ENCODE assay signal across 18 cellular contexts in the genomic region with DNA sequence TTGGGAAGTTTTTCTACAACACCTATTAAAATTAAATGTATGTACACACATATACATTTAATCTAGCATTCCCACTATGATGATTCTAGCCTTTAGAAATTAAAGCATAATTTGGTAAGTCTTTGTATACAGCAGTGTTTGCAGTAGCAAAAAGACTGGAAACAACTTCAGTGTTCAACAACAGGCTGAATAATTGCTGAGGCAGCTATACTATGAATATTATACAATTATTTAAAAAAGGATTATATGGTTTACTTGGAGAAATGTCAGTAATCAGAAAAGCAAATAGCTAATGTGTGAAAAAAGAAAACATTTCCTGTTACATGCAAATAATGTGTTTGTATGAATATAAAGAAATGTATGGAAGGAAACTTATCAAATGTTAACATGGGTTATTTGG. TPM values are rescaled to one million over a fixed set of nuclear protein-coding genes. Genes with fewer than 3 reads are reported as not detected.
DNase-seq lines count a peak whose midpoint lies in the region; ATAC-seq and TF ChIP-seq lines count a peak whose summit lies in the region.
"Had no signal": no experiment of that assay in that cellular context is flagged by ENCODE, and none has a peak within 500 bp of the region (broad histone marks: within the 10 kb centered on the region; RNA-seq: fewer than 3 reads in every experiment).

No MANE protein-coding gene starts in this region.

- peak overlapping the region; percentile 64 for H3K4me3 Mint-ChIP-seq in activated naive CD8-positive, alpha-beta T cell
- H3K4me3 Mint-ChIP-seq in activated naive CD8-positive, alpha-beta T cell treated with anti-CD3 and anti-CD28 coated beads, Interleukin-2, amount 50 U/mL, for 24 hours, result no peak overlapping the region
- H3K4me3 Mint-ChIP-seq in activated CD8-positive, alpha-beta T cell treated with anti-CD3 and anti-CD28 coated beads for 36 hours, result peak overlapping the region; percentile 93
- peak overlapping the region; percentile 32 for H3K4me3 Mint-ChIP-seq in memory B cell
- H3K4me3 Mint-ChIP-seq in stimulated activated effector memory CD8-positive, alpha-beta T cell treated with anti-CD3 and anti-CD28 coated beads, Interleukin-12 subunit alpha, Interleukin-12 subunit beta, amount 100 ng/mL, for 72 hours, result peak overlapping the region; percentile 96

- POLR2A ChIA-PET in activated CD8-positive, alpha-beta T cell treated with anti-CD3 and anti-CD28 coated beads for 36 hours (lab: Charles Lee), result no interaction called here

- H3K27ac Mint-ChIP-seq in activated naive CD8-positive, alpha-beta T cell, result no peak overlapping the region
- H3K27ac Mint-ChIP-seq in activated naive CD8-positive, alpha-beta T cell treated with anti-CD3 and anti-CD28 coated beads, Interleukin-2, amount 50 U/mL, for 24 hours, result no peak overlapping the region
- no peak overlapping the region for H3K27ac Mint-ChIP-seq in activated CD8-positive, alpha-beta T cell treated with anti-CD3 and anti-CD28 coated beads for 36 hours
- H3K27ac Mint-ChIP-seq in memory B cell, result no peak overlapping the region
- no peak overlapping the region for H3K27ac Mint-ChIP-seq in stimulated activated effector memory CD8-positive, alpha-beta T cell treated with anti-CD3 and anti-CD28 coated beads, Interleukin-12 subunit alpha, Interleukin-12 subunit beta, amount 100 ng/mL, for 72 hours
- H3K27ac Mint-ChIP-seq: activated naive CD4-positive, alpha-beta T cell treated with anti-CD3 and anti-CD28 coated beads, Interleukin-2, amount 50 U/mL, for 72 hours; H9 had no signal

- H3K27me3 Mint-ChIP-seq in activated naive CD8-positive, alpha-beta T cell, result peaks cover 2% of the 10 kb centered on the region
- H3K27me3 Mint-ChIP-seq in activated naive CD8-positive, alpha-beta T cell treated with anti-CD3 and anti-CD28 coated beads, Interleukin-2, amount 50 U/mL, for 24 hours, result no peaks in the 10 kb centered on the region
- H3K27me3 Mint-ChIP-seq in activated CD8-positive, alpha-beta T cell treated with anti-CD3 and anti-CD28 coated beads for 36 hours, result no peaks in the 10 kb centered on the region
- H3K27me3 Mint-ChIP-seq in memory B cell, result no peaks in the 10 kb centered on the region

- ATAC-seq in activated naive CD8-positive, alpha-beta T cell treated with anti-CD3 and anti-CD28 coated beads, Interleukin-2, amount 50 U/mL, for 24 hours, result no peak
- no peak for ATAC-seq in activated CD8-positive, alpha-beta T cell treated with anti-CD3 and anti-CD28 coated beads for 36 hours
- no peak for ATAC-seq in memory B cell (ENCODE audit: low read depth)
- no peak for ATAC-seq in stimulated activated effector memory CD8-positive, alpha-beta T cell treated with anti-CD3 and anti-CD28 coated beads, Interleukin-12 subunit alpha, Interleukin-12 subunit beta, amount 100 ng/mL, for 72 hours
- ATAC-seq: activated naive CD4-positive, alpha-beta T cell treated with anti-CD3 and anti-CD28 coated beads, Interleukin-2, amount 50 U/mL, for 72 hours had no signal

- H3K4me1 Mint-ChIP-seq in activated naive CD8-positive, alpha-beta T cell (ENCODE audit: low read depth), result peaks cover 29% of the 10 kb centered on the region
- peaks cover 28% of the 10 kb centered on the region for H3K4me1 Mint-ChIP-seq in activated naive CD8-positive, alpha-beta T cell treated with anti-CD3 and anti-CD28 coated beads, Interleukin-2, amount 50 U/mL, for 24 hours
- peaks cover 20% of the 10 kb centered on the region for H3K4me1 Mint-ChIP-seq in activated CD8-positive, alpha-beta T cell treated with anti-CD3 and anti-CD28 coated beads for 36 hours (ENCODE audit: low read depth)
- peaks cover 19% of the 10 kb centered on the region for H3K4me1 Mint-ChIP-seq in memory B cell
- H3K4me1 Mint-ChIP-seq in stimulated activated effector memory CD8-positive, alpha-beta T cell treated with anti-CD3 and anti-CD28 coated beads, Interleukin-12 subunit alpha, Interleukin-12 subunit beta, amount 100 ng/mL, for 72 hours, result peaks cover 16% of the 10 kb centered on the region

- no peak for DNase-seq in activated naive CD8-positive, alpha-beta T cell treated with anti-CD3 and anti-CD28 coated beads, Interleukin-2, amount 50 U/mL, for 24 hours
- DNase-seq in activated CD8-positive, alpha-beta T cell treated with anti-CD3 and anti-CD28 coated beads for 36 hours, result no peak
- no peak for DNase-seq in memory B cell (ENCODE audit: low spot score in 2 of 2)
- no peak for DNase-seq in stimulated activated effector memory CD8-positive, alpha-beta T cell treated with anti-CD3 and anti-CD28 coated beads, Interleukin-12 subunit alpha, Interleukin-12 subunit beta, amount 100 ng/mL, for 72 hours (ENCODE audit: low spot score in 2 of 2)
- DNase-seq in NCI-H774 (lab: John Stamatoyannopoulos, UW), result no peak
- DNase-seq in NCI-H2171 (lab: John Stamatoyannopoulos, UW), result no peak
- no peak for DNase-seq in NCI-H2196 (lab: John Stamatoyannopoulos, UW; ENCODE audit: unreplicated experiment)
- DNase-seq: AML-193; aorta; effector CD8-positive, alpha-beta T cell; H9; mammary epithelial cell; NCI-H146; stimulated activated CD4-positive, alpha-beta T cell treated with anti-CD3 and anti-CD28 coated beads, Interleukin-15, amount 100 ng/mL, for 24 hours; stimulated activated CD4-positive, alpha-beta T cell treated with anti-CD3 and anti-CD28 coated beads, Interleukin-4, amount 100 ng/mL, for 4 hours; WERI-Rb-1 had no signal

- CTCF ChIA-PET in activated CD8-positive, alpha-beta T cell treated with anti-CD3 and anti-CD28 coated beads for 36 hours (lab: Charles Lee), result interaction anchor here (1.4 to 2.9 kb wide), 7 partner anchors 14 to 53 kb away, joined by 4 to 20 read pairs (median 9); no protein-coding TSS in a partner anchor

- H3K9me3 Mint-ChIP-seq in activated naive CD8-positive, alpha-beta T cell (ENCODE audit: low read depth), result no peaks in the 10 kb centered on the region
- H3K9me3 Mint-ChIP-seq in activated naive CD8-positive, alpha-beta T cell treated with anti-CD3 and anti-CD28 coated beads, Interleukin-2, amount 50 U/mL, for 24 hours, result no peaks in the 10 kb centered on the region
- no peaks in the 10 kb centered on the region for H3K9me3 Mint-ChIP-seq in activated CD8-positive, alpha-beta T cell treated with anti-CD3 and anti-CD28 coated beads for 36 hours
- no peaks in the 10 kb centered on the region for H3K9me3 Mint-ChIP-seq in memory B cell
- no peaks in the 10 kb centered on the region for H3K9me3 Mint-ChIP-seq in stimulated activated effector memory CD8-positive, alpha-beta T cell treated with anti-CD3 and anti-CD28 coated beads, Interleukin-12 subunit alpha, Interleukin-12 subunit beta, amount 100 ng/mL, for 72 hours
- H3K9me3 Mint-ChIP-seq: activated naive CD4-positive, alpha-beta T cell treated with anti-CD3 and anti-CD28 coated beads, Interleukin-2, amount 50 U/mL, for 72 hours; H9 had no signal

- intact Hi-C loops in activated CD8-positive, alpha-beta T cell treated with anti-CD3 and anti-CD28 coated beads for 36 hours (cut with micrococcal nuclease), result no loop called here

- TF ChIP-seq CTCF in activated CD8-positive, alpha-beta T cell treated with anti-CD3 and anti-CD28 coated beads for 36 hours (IDR thresholded peaks at IDR 0.05), result no peak

- peaks cover 5% of the 10 kb centered on the region for H3K36me3 Mint-ChIP-seq in activated naive CD8-positive, alpha-beta T cell
- peaks cover 17% of the 10 kb centered on the region for H3K36me3 Mint-ChIP-seq in activated naive CD8-positive, alpha-beta T cell treated with anti-CD3 and anti-CD28 coated beads, Interleukin-2, amount 50 U/mL, for 24 hours (ENCODE audit: low read depth)
- peaks cover 19% of the 10 kb centered on the region for H3K36me3 Mint-ChIP-seq in activated CD8-positive, alpha-beta T cell treated with anti-CD3 and anti-CD28 coated beads for 36 hours (ENCODE audit: low read depth)
- H3K36me3 Mint-ChIP-seq in memory B cell, result peaks cover 7% of the 10 kb centered on the region
- peaks cover 38% of the 10 kb centered on the region for H3K36me3 Mint-ChIP-seq in stimulated activated effector memory CD8-positive, alpha-beta T cell treated with anti-CD3 and anti-CD28 coated beads, Interleukin-12 subunit alpha, Interleukin-12 subunit beta, amount 100 ng/mL, for 72 hours

RNA-seq across cellular contexts. Expression of gene ZNF638, which starts 1.4 kb away (rescaled TPM):
- total RNA-seq in activated CD8-positive, alpha-beta T cell treated with anti-CD3 and anti-CD28 coated beads for 36 hours, result 10 to 100 TPM; 81.1 to 86.0 TPM
